ENCODE assay signal across 25 cellular contexts in the genomic region with DNA sequence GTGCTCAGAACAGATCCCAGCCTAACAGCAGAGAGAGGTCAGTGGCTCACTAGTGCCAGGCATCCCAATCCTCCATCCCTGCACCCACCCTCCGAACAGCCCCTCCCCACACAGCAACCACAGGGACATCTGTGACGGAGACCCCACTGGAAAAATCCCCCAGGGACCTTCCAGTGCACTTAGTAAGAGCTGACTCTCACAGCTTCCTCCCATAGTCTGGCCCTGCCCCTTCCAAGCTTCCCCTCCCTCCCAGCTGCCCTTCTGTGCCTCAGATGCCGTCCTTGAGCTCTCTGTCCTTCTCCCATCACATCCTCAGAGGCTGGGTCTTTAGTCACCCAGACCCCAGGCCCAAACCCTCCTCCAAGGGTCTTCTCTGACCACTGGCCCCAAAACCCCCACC. TPM values are rescaled to one million over a fixed set of nuclear protein-coding genes. Genes with fewer than 3 reads are reported as not detected.
"Had no signal": no experiment of that assay in that cellular context is flagged by ENCODE, and none has a peak within 500 bp of the region (broad histone marks: within the 10 kb centered on the region; RNA-seq: fewer than 3 reads in every experiment).

No MANE protein-coding gene starts in this region.

- H3K36me3 Mint-ChIP-seq: activated naive CD8-positive, alpha-beta T cell treated with anti-CD3 and anti-CD28 coated beads for 36 hours had no signal

- H3K27me3 ChIP-seq: colonic mucosa, dorsolateral prefrontal cortex, esophagus muscularis mucosa, upper lobe of left lung had no signal

- H3K9me3 Mint-ChIP-seq: activated naive CD8-positive, alpha-beta T cell treated with anti-CD3 and anti-CD28 coated beads for 36 hours; activated T-cell treated with anti-CD3 and anti-CD28 coated beads, Interleukin-2, amount 50 U/mL, for 4 hours; effector memory CD8-positive, alpha-beta T cell; neural crest cell had no signal

- H3K27ac Mint-ChIP-seq: activated naive CD8-positive, alpha-beta T cell treated with anti-CD3 and anti-CD28 coated beads for 36 hours; effector memory CD8-positive, alpha-beta T cell; naive thymus-derived CD4-positive, alpha-beta T cell; progenitor cell of endocrine pancreas had no signal

- DNase-seq: activated CD4-positive, alpha-beta T cell treated with anti-CD3 and anti-CD28 coated beads for 4 hours; activated CD4-positive, alpha-beta T cell treated with anti-CD3 and anti-CD28 coated beads, Interleukin-2, amount 50 U/mL, for 48 hours; activated CD4-positive, CD25-positive, alpha-beta regulatory T cell; activated CD8-positive, alpha-beta memory T cell treated with anti-CD3 and anti-CD28 coated beads, Interleukin-2, amount 50 U/mL, for 48 hours; activated naive CD4-positive, alpha-beta T cell treated with Interleukin-2 at 50 U/mL for 16 hours; activated naive CD8-positive, alpha-beta T cell treated with anti-CD3 and anti-CD28 coated beads for 36 hours; activated T-cell treated with anti-CD3 and anti-CD28 coated beads, Interleukin-2, amount 50 U/mL, for 4 hours; colonic mucosa; dorsolateral prefrontal cortex; effector memory CD8-positive, alpha-beta T cell; lower lobe of right lung; mesendoderm; mucosa of descending colon; naive thymus-derived CD4-positive, alpha-beta T cell; stimulated activated CD4-positive, alpha-beta T cell treated with anti-CD3 and anti-CD28 coated beads, Interleukin-4, amount 100 ng/mL, for 1 hour; stimulated activated naive CD4-positive, alpha-beta T cell; T-helper 9 cell; upper lobe of left lung had no signal

- H3K27ac ChIP-seq: colonic mucosa, dorsolateral prefrontal cortex, esophagus muscularis mucosa, lower lobe of right lung, thoracic aorta, upper lobe of left lung had no signal

- H3K36me3 ChIP-seq: colonic mucosa, esophagus muscularis mucosa, lower lobe of right lung, spleen, thoracic aorta, upper lobe of left lung had no signal

- H3K4me1 Mint-ChIP-seq: activated naive CD8-positive, alpha-beta T cell treated with anti-CD3 and anti-CD28 coated beads for 36 hours; naive thymus-derived CD4-positive, alpha-beta T cell; neural crest cell had no signal

- H3K9me3 ChIP-seq: colonic mucosa, lower lobe of right lung, mucosa of descending colon, spleen, thoracic aorta, upper lobe of left lung had no signal

- H3K4me1 ChIP-seq: colonic mucosa, lower lobe of right lung, spleen, upper lobe of left lung had no signal

- H3K4me3 Mint-ChIP-seq: activated naive CD8-positive, alpha-beta T cell treated with anti-CD3 and anti-CD28 coated beads for 36 hours; activated T-cell treated with anti-CD3 and anti-CD28 coated beads, Interleukin-2, amount 50 U/mL, for 4 hours; effector memory CD8-positive, alpha-beta T cell; naive thymus-derived CD4-positive, alpha-beta T cell; neural crest cell had no signal

- H3K4me3 ChIP-seq: colonic mucosa, dorsolateral prefrontal cortex, esophagus muscularis mucosa, lower lobe of right lung, mucosa of descending colon, spleen, thoracic aorta, upper lobe of left lung had no signal

RNA-seq across cellular contexts. Expression of a gene that starts 9.7 kb away (rescaled TPM):
- total RNA-seq: activated CD8-positive, alpha-beta memory T cell treated with anti-CD3 and anti-CD28 coated beads for 36 hours; activated naive CD8-positive, alpha-beta T cell treated with anti-CD3 and anti-CD28 coated beads for 36 hours; naive thymus-derived CD4-positive, alpha-beta T cell; progenitor cell of endocrine pancreas; T-helper 1 cell treated with Interleukin-12 subunit alpha and Interleukin-12 subunit beta and Interleukin-4 antibody, amounts not matched to agents 30 ng/mL and 1 ng/mL, for 36 hours had no signal
